8 cellular contexts compared by ENCODE assay signal in genomic region chr11:45354976-45355705, GRCh38.
DNase-seq lines count a peak whose midpoint lies in the region; TF ChIP-seq lines count a peak whose summit lies in the region.

No MANE protein-coding gene starts in this region.

- POLR2A ChIA-PET in HEK293 (lab: Yijun Ruan, JAX), result interaction anchor here (0.6 kb wide), 1 partner anchor 259 kb away, joined by 3 read pairs; no protein-coding TSS in a partner anchor

- H3K4me1 ChIP-seq in HEK293 (ENCODE audit: control insufficient read depth, insufficient read depth, low read length), result no peaks in the 10 kb centered on the region

- H3K4me3 ChIP-seq in HEK293 (ENCODE audit: low read depth, low read length) (peak overlapping the region; percentile 85), choroid plexus epithelial cell (ENCODE audit: low read depth, low read length) (peak overlapping the region; percentile 58)

- TF ChIP-seq CTCF in HEK293 (tag by site-specific recombination; IDR thresholded peaks at IDR 0.05) (no peak), choroid plexus epithelial cell (conservative IDR thresholded peaks at IDR 0.05; ENCODE audit: low read depth, low read length) (no peak)

- DNase-seq in EH (ENCODE audit: low read depth) (peak; percentile 58), NCI-H146 treated with DMSO at 0.1 percent for 48 hours (lab: John Stamatoyannopoulos, UW; ENCODE audit: unreplicated experiment) (peak; percentile 13), choroid plexus epithelial cell (ENCODE audit: low read depth) (peak; percentile 59), kidney glomerular epithelial cell (lab: John Stamatoyannopoulos, UW) (peak; percentile 70), OCI-M1 (lab: John Stamatoyannopoulos, UW) (no peak)
- DNase-seq in activated CD4-positive, alpha-beta T cell treated with anti-CD3 and anti-CD28 coated beads for 24 hours (ENCODE audit: low read depth in 2 of 2), result peak; percentile 78 to 85
- DNase-seq in stimulated activated CD4-positive, alpha-beta T cell treated with anti-CD3 and anti-CD28 coated beads, Interleukin-1b, Interleukin-23, amount 100 ng/mL, for 1 hour (ENCODE audit: low read depth in 2 of 2), result peak; percentile 61 to 84

- H3K27ac ChIP-seq in HEK293 (ENCODE audit: extremely low read depth, low read depth, low read length), result 0 out of 2 replicates have a peak overlapping the region, but pooled peaks have one; percentile 20

- CTCF ChIA-PET in HEK293 (lab: Yijun Ruan, JAX), result interaction anchor here (0.7 to 1.8 kb wide), 2 partner anchors 108 to 416 kb away, joined by 5 to 10 read pairs; no protein-coding TSS in a partner anchor

- H3K9me3 ChIP-seq in HEK293 (ENCODE audit: control insufficient read depth, insufficient read depth, low read depth, low read length), result no peaks in the 10 kb centered on the region

- no peaks in the 10 kb centered on the region for H3K36me3 ChIP-seq in HEK293 (ENCODE audit: control insufficient read depth in 2 of 2, insufficient read depth in 1 of 2, low read length in 2 of 2)

TF ChIP-seq in HEK293, 187 proteins besides CTCF, POLR2A, EP300 and RAD21 (continues in another document):
- TF ChIP-seq ZNF433 (tag by site-specific recombination; IDR thresholded peaks at IDR 0.05; ENCODE audit: low read depth) (no peak), MYNN (tag by site-specific recombination; IDR thresholded peaks at IDR 0.05; ENCODE audit: borderline replicate concordance) (no peak), ZNF692 (tag by site-specific recombination; IDR thresholded peaks at IDR 0.05) (peak; percentile 40; the same call in 1 of the 2 replicates), SALL2 (tag by site-specific recombination; IDR thresholded peaks at IDR 0.05; ENCODE audit: borderline replicate concordance) (no peak), BCL11A (tag by site-specific recombination; IDR thresholded peaks at IDR 0.05; ENCODE audit: low read depth) (no peak), TSHZ1 (tag by site-specific recombination; IDR thresholded peaks at IDR 0.05; ENCODE audit: borderline replicate concordance) (no peak), ZSCAN23 (tag by site-specific recombination; IDR thresholded peaks at IDR 0.05) (no peak), GLIS2 (tag by site-specific recombination; IDR thresholded peaks at IDR 0.05) (0 out of 2 replicates have a peak, but pooled peaks have one; percentile 26), SETDB1 (IDR thresholded peaks at IDR 0.05; ENCODE audit: insufficient read length, low read length) (peak; percentile 40), TRIM28 (IDR thresholded peaks at IDR 0.05; ENCODE audit: borderline replicate concordance, low read length) (no peak), ZNF140 (tag by site-specific recombination; IDR thresholded peaks at IDR 0.05) (no peak), OSR2 (tag by site-specific recombination; IDR thresholded peaks at IDR 0.05) (no peak), ZFP37 (tag by site-specific recombination; IDR thresholded peaks at IDR 0.05) (no peak), ZIC2 (tag by site-specific recombination; IDR thresholded peaks at IDR 0.05) (peak; percentile 27; the same call in 1 of the 2 replicates), EGR2 (tag by site-specific recombination; IDR thresholded peaks at IDR 0.05; ENCODE audit: low read depth) (no peak), ZNF423 (tag by site-specific recombination; IDR thresholded peaks at IDR 0.05) (no peak), ZNF335 (tag by site-specific recombination; conservative IDR thresholded peaks at IDR 0.05) (peak; percentile 60), GLIS1 (tag by site-specific recombination; IDR thresholded peaks at IDR 0.05) (peak; percentile 23; the same call in 1 of the 2 replicates), ZNF677 (tag by site-specific recombination; IDR thresholded peaks at IDR 0.05) (no peak), ZNF645 (tag by site-specific recombination; IDR thresholded peaks at IDR 0.05) (no peak), ZNF791 (tag by site-specific recombination; IDR thresholded peaks at IDR 0.05) (no peak), ZNF112 (tag by site-specific recombination; IDR thresholded peaks at IDR 0.05) (no peak), ZNF555 (tag by site-specific recombination; conservative IDR thresholded peaks at IDR 0.05) (no peak), ZNF621 (tag by site-specific recombination; IDR thresholded peaks at IDR 0.05) (no peak), ZNF513 (tag by site-specific recombination; IDR thresholded peaks at IDR 0.05) (no peak), ZNF48 (tag by site-specific recombination; IDR thresholded peaks at IDR 0.05) (no peak), AEBP2 (tag by site-specific recombination; IDR thresholded peaks at IDR 0.05; ENCODE audit: borderline replicate concordance) (no peak), ZNF394 (tag by site-specific recombination; IDR thresholded peaks at IDR 0.05; ENCODE audit: borderline replicate concordance) (no peak), YY2 (tag by site-specific recombination; IDR thresholded peaks at IDR 0.05) (peak; percentile 73)
